ENCODE assay signal across 24 cellular contexts in the genomic region with DNA sequence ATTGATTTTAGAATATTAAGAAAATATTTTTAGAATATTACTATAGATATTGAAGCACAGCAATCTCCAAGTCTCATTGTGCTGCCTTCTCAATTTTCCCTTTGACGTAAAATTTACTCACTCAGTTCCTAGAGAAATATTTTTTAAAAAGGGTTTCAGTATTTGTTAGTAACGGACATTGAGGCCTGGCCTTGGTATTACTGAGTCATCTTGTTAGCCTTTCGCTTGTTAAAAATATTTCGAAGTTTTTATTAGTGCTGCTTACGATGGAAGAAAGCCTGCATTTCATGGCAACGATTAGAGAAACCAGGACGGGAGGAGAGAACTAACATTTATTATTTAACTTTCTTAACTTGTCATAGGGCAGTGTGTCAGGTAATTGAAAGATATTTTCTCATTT.
DNase-seq lines count a peak whose midpoint lies in the region; ATAC-seq and TF ChIP-seq lines count a peak whose summit lies in the region.
"Had no signal": no experiment of that assay in that cellular context is flagged by ENCODE, and none has a peak within 500 bp of the region (broad histone marks: within the 10 kb centered on the region; RNA-seq: fewer than 3 reads in every experiment).

No MANE protein-coding gene starts in this region.

- 84 to 92% methylated on average over 7 of the region's 7 CpGs for WGBS in sigmoid colon, 2 donors

- no peak for TF ChIP-seq EP300 in sigmoid colon (IDR thresholded peaks at IDR 0.05)

- no peak overlapping the region for H3K4me3 ChIP-seq in SJSA1
- H3K4me3 ChIP-seq in fibroblast of the aortic adventitia (ENCODE audit: low read depth, low read length) = no peak overlapping the region
- no peak overlapping the region for H3K4me3 ChIP-seq in sigmoid colon
- H3K4me3 ChIP-seq: esophagus squamous epithelium, prostate gland had no signal

- peaks cover 45% of the 10 kb centered on the region for H3K4me1 ChIP-seq in SJSA1 (replicated peaks)
- peaks cover 0 to 27% (median 20%) of the 10 kb centered on the region in 4 donors for H3K4me1 ChIP-seq in sigmoid colon
- H3K4me1 ChIP-seq: esophagus squamous epithelium, prostate gland had no signal

- H3K27me3 ChIP-seq in SJSA1 (replicated peaks) (no peaks in the 10 kb centered on the region), sigmoid colon (no peaks in the 10 kb centered on the region)
- H3K27me3 ChIP-seq: esophagus squamous epithelium had no signal

- intact Hi-C loops in sigmoid colon (cut with DNase I) = no loop called here

- no peak for TF ChIP-seq CTCF in fibroblast of the aortic adventitia (IDR thresholded peaks at IDR 0.05; ENCODE audit: insufficient read depth, low read length)
- no peak for TF ChIP-seq CTCF in sigmoid colon (IDR thresholded peaks at IDR 0.05)

- H3K9me3 ChIP-seq in SJSA1 (replicated peaks) = no peaks in the 10 kb centered on the region
- H3K9me3 ChIP-seq in sigmoid colon = no peaks in the 10 kb centered on the region
- H3K9me3 ChIP-seq: esophagus squamous epithelium, prostate gland had no signal

- ATAC-seq in HG03460 (IDR thresholded peaks at IDR 0.05; ENCODE audit: unreplicated experiment) = no peak
- ATAC-seq in HG03342 (IDR thresholded peaks at IDR 0.05; ENCODE audit: unreplicated experiment) = no peak
- ATAC-seq: activated CD8-positive, alpha-beta T cell treated with anti-CD3 and anti-CD28 coated beads for 36 hours; CD8-positive, alpha-beta T cell; naive thymus-derived CD4-positive, alpha-beta T cell; Right ventricle myocardium inferior; stimulated activated naive B cell treated with anti-CD40 and anti-IgM and Interleukin-4, amounts not matched to agents 10 μg/mL and 1 μg/mL and 100 μg/mL, for 72 hours had no signal

- H3K36me3 ChIP-seq in SJSA1 (peaks cover 35% of the 10 kb centered on the region), sigmoid colon (no peaks in the 10 kb centered on the region)
- H3K36me3 ChIP-seq: esophagus squamous epithelium, prostate gland had no signal

- H3K27ac ChIP-seq in SJSA1 (peak overlapping the region; percentile 2; the same call in 1 of the 2 replicates), sigmoid colon (peak overlapping the region in 3 of 4 donors; percentile 58 to 74 (median 65))
- H3K27ac ChIP-seq: esophagus squamous epithelium, prostate gland had no signal

- DNase-seq in AG20443 (ENCODE audit: low spot score) = peak; percentile 76
- DNase-seq in SJSA1 (ENCODE audit: low read depth in 1 of 2, low spot score in 2 of 2) = no peak
- peak; percentile 71 for DNase-seq in fibroblast of the aortic adventitia (ENCODE audit: low read depth)
- DNase-seq in sigmoid colon = no peak
- no peak for DNase-seq in activated CD8-positive, alpha-beta memory T cell treated with anti-CD3 and anti-CD28 coated beads, Interleukin-2, amount 50 U/mL, for 48 hours
- no peak for DNase-seq in activated CD4-positive, alpha-beta T cell treated with anti-CD3 and anti-CD28 coated beads for 1 hour
- DNase-seq: activated CD8-positive, alpha-beta T cell treated with anti-CD3 and anti-CD28 coated beads for 36 hours; activated naive CD8-positive, alpha-beta T cell treated with anti-CD3 and anti-CD28 coated beads for 36 hours; caudate nucleus; CD8-positive, alpha-beta T cell; esophagus squamous epithelium; Karpas-422; kidney; naive thymus-derived CD4-positive, alpha-beta T cell; NCI-H1105; NCI-H2107; NCI-H524; stimulated activated naive B cell treated with anti-CD40 and anti-IgM and Interleukin-4, amounts not matched to agents 10 μg/mL and 1 μg/mL and 100 μg/mL, for 72 hours; T-helper 1 cell; trophoblast cell had no signal

- no peak for TF ChIP-seq POLR2A in sigmoid colon (IDR thresholded peaks at IDR 0.05)

Comparison
In these comparisons a context has a peak if more than half of its experiments do, and no peak if none do; other contexts are left out.
1. DNase-seq: peak in AG20443 (single experiment) and fibroblast of the aortic adventitia (single experiment); none in SJSA1 (0 of 2), sigmoid colon (single experiment), activated CD8-positive, alpha-beta memory T cell treated with anti-CD3 and anti-CD28 coated beads, Interleukin-2, amount 50 U/mL, for 48 hours (single experiment) and activated CD4-positive, alpha-beta T cell treated with anti-CD3 and anti-CD28 coated beads for 1 hour (single experiment).